Comparison of ENCODE assay signal across 7 cellular contexts in genomic region chr22:50249382-50250248, GRCh38. TPM values are rescaled to one million over a fixed set of nuclear protein-coding genes. Genes with fewer than 3 reads are reported as not detected.
DNase-seq lines count a peak whose midpoint lies in the region; ATAC-seq, FAIRE-seq and TF ChIP-seq lines count a peak whose summit lies in the region.
"Had no signal": no experiment of that assay in that cellular context is flagged by ENCODE, and none has a peak within 500 bp of the region (broad histone marks: within the 10 kb centered on the region; RNA-seq: fewer than 3 reads in every experiment).

No MANE protein-coding gene starts in this region.

- no peak for ATAC-seq in right cardiac atrium
- ATAC-seq in heart left ventricle = no peak
- ATAC-seq in GM21786 (IDR thresholded peaks at IDR 0.05; ENCODE audit: unreplicated experiment) = no peak

- no peak overlapping the region for H2AFZ ChIP-seq in endothelial cell of umbilical vein (ENCODE audit: low read depth, low read length)

- H3K27ac ChIP-seq in right cardiac atrium (ENCODE audit: low read length) (no peak overlapping the region), heart left ventricle (no peak overlapping the region), endothelial cell of umbilical vein (ENCODE audit: insufficient read depth, low read depth, low read length) (no peak overlapping the region), vagina (no peak overlapping the region)

- H3K36me3 ChIP-seq in heart left ventricle (peaks cover 0 to 25% (median 8%) of the 10 kb centered on the region in 9 donors), endothelial cell of umbilical vein (ENCODE audit: control insufficient read depth in 2 of 2, extremely low read depth in 1 of 2, insufficient read depth in 2 of 2, low read length in 2 of 2) (peaks cover 0 to 16% of the 10 kb centered on the region in 2 experiments), vagina (peaks cover 0 to 10% of the 10 kb centered on the region in 2 donors)

- no peaks in the 10 kb centered on the region for H3K9me1 ChIP-seq in endothelial cell of umbilical vein (replicated peaks; ENCODE audit: control insufficient read depth, extremely low read depth, insufficient read depth, low read length)

- POLR2A ChIA-PET in endothelial cell of umbilical vein (lab: Charles Lee) = interaction anchor here (0.6 kb wide), 1 partner anchor 114 kb away, joined by 5 read pairs; no protein-coding TSS in a partner anchor

- CTCF ChIA-PET in endothelial cell of umbilical vein (lab: Charles Lee) = interaction anchor here (1.5 to 4.2 kb wide), 3 partner anchors 23 to 249 kb away, joined by 3 to 60 read pairs (median 9); no protein-coding TSS in a partner anchor

- TF ChIP-seq CTCF in heart left ventricle (IDR thresholded peaks at IDR 0.05) = no peak
- TF ChIP-seq CTCF in endothelial cell of umbilical vein (IDR thresholded peaks at IDR 0.05; ENCODE audit: extremely low read depth in 1 of 2, insufficient read depth in 1 of 2, low read depth in 1 of 2, low read length in 2 of 2) = no peak
- TF ChIP-seq CTCF in vagina (IDR thresholded peaks at IDR 0.05) = no peak

- WGBS in right cardiac atrium = 89% methylated on average over 29 of the region's 29 CpGs
- WGBS in heart left ventricle, 4 donors = 91 to 94% (median 93%) methylated on average over 24 to 29 of the region's 29 CpGs

- no TSS peak for BruUV-seq in endothelial cell of umbilical vein (replicated peaks; lab: Mats Ljungman, UMichigan)

- no peak for TF ChIP-seq POLR2A in heart left ventricle (IDR thresholded peaks at IDR 0.05)
- TF ChIP-seq POLR2A in endothelial cell of umbilical vein (IDR thresholded peaks at IDR 0.05; ENCODE audit: low read depth, low read length) = no peak
- no peak for TF ChIP-seq POLR2A in vagina (IDR thresholded peaks at IDR 0.05)

- no peaks in the 10 kb centered on the region for H3K9me3 ChIP-seq in right cardiac atrium (ENCODE audit: control insufficient read depth, low read length)
- H3K9me3 ChIP-seq in heart left ventricle = no peaks in the 10 kb centered on the region
- no peaks in the 10 kb centered on the region for H3K9me3 ChIP-seq in endothelial cell of umbilical vein (replicated peaks; ENCODE audit: control insufficient read depth, insufficient read depth, low read length)
- no peaks in the 10 kb centered on the region for H3K9me3 ChIP-seq in vagina

- H3K79me2 ChIP-seq in endothelial cell of umbilical vein (ENCODE audit: control insufficient read depth, insufficient read depth, low read length) = peaks cover 8% of the 10 kb centered on the region

- H3K4me1 ChIP-seq in right cardiac atrium (ENCODE audit: control insufficient read depth, insufficient read depth, low read length) = peaks cover 5% of the 10 kb centered on the region
- peaks cover 5 to 50% (median 32%) of the 10 kb centered on the region in 12 donors for H3K4me1 ChIP-seq in heart left ventricle
- peaks cover 17% of the 10 kb centered on the region for H3K4me1 ChIP-seq in endothelial cell of umbilical vein (ENCODE audit: control insufficient read depth, extremely low read depth, insufficient read depth, low read length)
- peaks cover 57% of the 10 kb centered on the region for H3K4me1 ChIP-seq in vagina

- intact Hi-C loops in right cardiac atrium (cut with DNase I) (loop anchor here in 3 of 4 donors (5.0 to 10.0 kb wide), 2 partner anchors 93 to 255 kb away; partner anchors contain the start of genes PPP6R2 (in 3 of the 3), LMF2 (in 1 of the 3) and NCAPH2 (in 1 of the 3)), heart left ventricle (cut with DNase I) (loop anchor here in 9 of 10 donors (2.0 to 10.0 kb wide), 7 partner anchors 77 to 365 kb away; partner anchors contain the start of genes PPP6R2 (in 6 of the 9), LMF2 (in 3 of the 9), NCAPH2 (in 3 of the 9) and DENND6B (in 1 of the 9)), endothelial cell of umbilical vein (cut with micrococcal nuclease) (no loop called here), vagina (cut with DNase I) (loop anchor here (5.0 kb wide), 2 partner anchors 78 to 93 kb away; partner anchors contain the start of genes DENND6B and PPP6R2)

- DNase-seq in right cardiac atrium (peak; percentile 19 to 56 (median 50)), heart left ventricle (no peak), endothelial cell of umbilical vein (ENCODE audit: low read depth, low spot score) (no peak), vagina (ENCODE audit: extremely low spot score in 2 of 2) (no peak), HK-2 (ENCODE audit: unreplicated experiment) (no peak)
- DNase-seq: left colon had no signal

- no peak overlapping the region for H3K9ac ChIP-seq in endothelial cell of umbilical vein (replicated peaks; ENCODE audit: extremely low read depth, insufficient read depth, low read length)

- FAIRE-seq in endothelial cell of umbilical vein (lab: Jason Lieb, UNC) = no peak

- H3K4me3 ChIP-seq in right cardiac atrium (ENCODE audit: low read length) (no peak overlapping the region), heart left ventricle (peak overlapping the region in 6 of 12 donors; percentile 69 to 83 (median 71)), endothelial cell of umbilical vein (replicated peaks in 1 of 3; ENCODE audit: insufficient read depth in 1 of 3, low read depth in 1 of 3, low read length in 3 of 3) (no peak overlapping the region), vagina (peak overlapping the region; percentile 60 to 88)

- peak overlapping the region; percentile 82 for H3K4me2 ChIP-seq in endothelial cell of umbilical vein (ENCODE audit: insufficient read depth, low read length)

- H4K20me1 ChIP-seq in endothelial cell of umbilical vein (replicated peaks; ENCODE audit: control insufficient read depth, extremely low read depth, insufficient read depth, low read length) = no peaks in the 10 kb centered on the region

- dilution Hi-C loops in endothelial cell of umbilical vein (cut with MboI; ENCODE audit: extremely low pct_ligation_motif_present, low sequenced_read_pairs) = no loop called here

- H3K27me3 ChIP-seq in right cardiac atrium (ENCODE audit: control insufficient read depth, insufficient read depth) = no peaks in the 10 kb centered on the region
- H3K27me3 ChIP-seq in heart left ventricle = no peaks in the 10 kb centered on the region
- no peaks in the 10 kb centered on the region for H3K27me3 ChIP-seq in endothelial cell of umbilical vein (ENCODE audit: control insufficient read depth in 2 of 2, insufficient read depth in 2 of 2, low read length in 2 of 2)
- H3K27me3 ChIP-seq in vagina = no peaks in the 10 kb centered on the region

RNA-seq across cellular contexts. Expression of gene HDAC10, which starts 1.4 kb away (rescaled TPM):
- total RNA-seq in right cardiac atrium (10 to 100 TPM in 2 of 4 donors, 1 to 10 TPM in 2; 8.7 to 13.5 (median 11.6) TPM), heart left ventricle (10 to 100 TPM in 6 of 9 donors, 1 to 10 TPM in 3; 6.8 to 22.4 (median 10.9) TPM), endothelial cell of umbilical vein (42.4 and 47.0 TPM in 2 replicates), vagina (29.2 TPM)
- polyA plus RNA-seq in right cardiac atrium (11.6 TPM), heart left ventricle (1 to 10 TPM; 6.2 to 10.0 TPM), endothelial cell of umbilical vein (32.6 and 38.3 TPM in 2 replicates)
- 5.5 and 8.8 TPM in 2 replicates for polyA plus RNA-seq in endothelial cell of umbilical vein (2011; cell fraction: cytosol; rRNA removed)
- polyA plus RNA-seq in endothelial cell of umbilical vein (2011; cell fraction: nucleus; rRNA removed) = 193 and 224 TPM in 2 replicates
- 22.9 and 34.1 TPM in 2 replicates for polyA plus RNA-seq in endothelial cell of umbilical vein (2012)
- polyA minus RNA-seq in endothelial cell of umbilical vein = 15.7 and 19.6 TPM in 2 replicates
- polyA minus RNA-seq in endothelial cell of umbilical vein (2011; cell fraction: cytosol; rRNA and poly(A)+ RNA removed) = 5.1 TPM
- polyA minus RNA-seq in endothelial cell of umbilical vein (2011; cell fraction: nucleus; rRNA and poly(A)+ RNA removed) = 30.4 and 61.3 TPM in 2 replicates

RNA-seq across cellular contexts. Expression of gene TUBGCP6, which starts 4.8 kb away (rescaled TPM):
- total RNA-seq in right cardiac atrium = 10 to 100 TPM; 20.6 to 22.8 (median 22.6) TPM
- polyA plus RNA-seq in right cardiac atrium = 20.4 TPM
- total RNA-seq in heart left ventricle = 10 to 100 TPM; 14.1 to 28.8 (median 18.1) TPM
- polyA plus RNA-seq in heart left ventricle = 10 to 100 TPM; 11.6 to 17.7 TPM
- 41.5 and 45.3 TPM in 2 replicates for total RNA-seq in endothelial cell of umbilical vein
- 33.1 and 42.7 TPM in 2 replicates for polyA plus RNA-seq in endothelial cell of umbilical vein
- 7.6 and 13.4 TPM in 2 replicates for polyA plus RNA-seq in endothelial cell of umbilical vein (2011; cell fraction: cytosol; rRNA removed)
- 261 and 282 TPM in 2 replicates for polyA plus RNA-seq in endothelial cell of umbilical vein (2011; cell fraction: nucleus; rRNA removed)
- 19.7 and 24.2 TPM in 2 replicates for polyA plus RNA-seq in endothelial cell of umbilical vein (2012)
- polyA minus RNA-seq in endothelial cell of umbilical vein = 23.3 and 25.1 TPM in 2 replicates
- polyA minus RNA-seq in endothelial cell of umbilical vein (2011; cell fraction: cytosol; rRNA and poly(A)+ RNA removed) = 5.6 TPM
- 38.8 and 57.6 TPM in 2 replicates for polyA minus RNA-seq in endothelial cell of umbilical vein (2011; cell fraction: nucleus; rRNA and poly(A)+ RNA removed)
- 45.4 TPM for total RNA-seq in vagina

RNA-seq across cellular contexts. Expression of gene MAPK12, which starts 11.9 kb away (rescaled TPM):
- total RNA-seq in right cardiac atrium (10 to 100 TPM; 10.5 to 14.8 (median 11.2) TPM), heart left ventricle (10 to 100 TPM; 12.2 to 18.0 (median 15.5) TPM), endothelial cell of umbilical vein (67.9 and 72.3 TPM in 2 replicates), vagina (15.0 TPM)
- polyA plus RNA-seq in right cardiac atrium (15.2 TPM), heart left ventricle (10 to 100 TPM; 11.6 to 17.9 TPM), endothelial cell of umbilical vein (86.8 and 90.2 TPM in 2 replicates)
- polyA plus RNA-seq in endothelial cell of umbilical vein (2011; cell fraction: cytosol; rRNA removed) = 50.3 and 67.5 TPM in 2 replicates
- polyA plus RNA-seq in endothelial cell of umbilical vein (2011; cell fraction: nucleus; rRNA removed) = 241 and 284 TPM in 2 replicates
- 46.0 and 62.2 TPM in 2 replicates for polyA plus RNA-seq in endothelial cell of umbilical vein (2012)
- 51.9 and 76.1 TPM in 2 replicates for polyA minus RNA-seq in endothelial cell of umbilical vein
- 9.8 TPM for polyA minus RNA-seq in endothelial cell of umbilical vein (2011; cell fraction: cytosol; rRNA and poly(A)+ RNA removed)
- polyA minus RNA-seq in endothelial cell of umbilical vein (2011; cell fraction: nucleus; rRNA and poly(A)+ RNA removed) = 48.7 and 88.7 TPM in 2 replicates

RNA-seq across cellular contexts. Expression of gene MAPK11, which starts 20.6 kb away (rescaled TPM):
- total RNA-seq in right cardiac atrium (1 to 10 TPM; 6.4 to 7.9 (median 7.4) TPM), heart left ventricle (10 to 100 TPM in 1 of 9 donors, 1 to 10 TPM in 8; 5.0 to 12.1 (median 7.0) TPM), endothelial cell of umbilical vein (26.3 and 29.4 TPM in 2 replicates), vagina (7.4 TPM)
- polyA plus RNA-seq in right cardiac atrium (8.8 TPM), heart left ventricle (1 to 10 TPM; 7.8 to 9.9 TPM), endothelial cell of umbilical vein (22.8 and 30.2 TPM in 2 replicates)
- polyA plus RNA-seq in endothelial cell of umbilical vein (2011; cell fraction: cytosol; rRNA removed) = 13.7 and 19.8 TPM in 2 replicates
- 47.9 and 63.7 TPM in 2 replicates for polyA plus RNA-seq in endothelial cell of umbilical vein (2011; cell fraction: nucleus; rRNA removed)
- 19.7 and 28.3 TPM in 2 replicates for polyA plus RNA-seq in endothelial cell of umbilical vein (2012)
- 17.9 and 22.1 TPM in 2 replicates for polyA minus RNA-seq in endothelial cell of umbilical vein
- 0.51 TPM for polyA minus RNA-seq in endothelial cell of umbilical vein (2011; cell fraction: cytosol; rRNA and poly(A)+ RNA removed)
- 11.3 and 17.4 TPM in 2 replicates for polyA minus RNA-seq in endothelial cell of umbilical vein (2011; cell fraction: nucleus; rRNA and poly(A)+ RNA removed)

RNA-seq across cellular contexts. Expression of gene SELENOO, which starts 48.8 kb away (rescaled TPM):
- total RNA-seq in right cardiac atrium (10 to 100 TPM; 14.6 to 16.3 (median 15.3) TPM), heart left ventricle (10 to 100 TPM; 10.4 to 23.8 (median 12.8) TPM), endothelial cell of umbilical vein (24.1 and 28.0 TPM in 2 replicates), vagina (39.0 TPM)
- polyA plus RNA-seq in right cardiac atrium (17.1 TPM), heart left ventricle (10 to 100 TPM; 16.0 to 20.4 TPM), endothelial cell of umbilical vein (37.5 and 45.8 TPM in 2 replicates)
- 17.7 and 23.1 TPM in 2 replicates for polyA plus RNA-seq in endothelial cell of umbilical vein (2011; cell fraction: cytosol; rRNA removed)
- polyA plus RNA-seq in endothelial cell of umbilical vein (2011; cell fraction: nucleus; rRNA removed) = 82.2 and 94.2 TPM in 2 replicates
- 13.8 and 16.8 TPM in 2 replicates for polyA plus RNA-seq in endothelial cell of umbilical vein (2012)
- polyA minus RNA-seq in endothelial cell of umbilical vein = 11.1 and 16.1 TPM in 2 replicates
- 9.7 TPM for polyA minus RNA-seq in endothelial cell of umbilical vein (2011; cell fraction: cytosol; rRNA and poly(A)+ RNA removed)
- polyA minus RNA-seq in endothelial cell of umbilical vein (2011; cell fraction: nucleus; rRNA and poly(A)+ RNA removed) = 11.9 and 16.8 TPM in 2 replicates

Comparison
In these comparisons a context has a peak if more than half of its experiments do, and no peak if none do; other contexts are left out.
1. DNase-seq: peak in right cardiac atrium (3 of 3); none in heart left ventricle (0 of 5), endothelial cell of umbilical vein (single experiment), vagina (0 of 2) and HK-2 (single experiment).
2. H3K4me3 ChIP-seq: peak in vagina (2 of 2); none in right cardiac atrium (single experiment) and endothelial cell of umbilical vein (0 of 3).